In the genomic region with DNA sequence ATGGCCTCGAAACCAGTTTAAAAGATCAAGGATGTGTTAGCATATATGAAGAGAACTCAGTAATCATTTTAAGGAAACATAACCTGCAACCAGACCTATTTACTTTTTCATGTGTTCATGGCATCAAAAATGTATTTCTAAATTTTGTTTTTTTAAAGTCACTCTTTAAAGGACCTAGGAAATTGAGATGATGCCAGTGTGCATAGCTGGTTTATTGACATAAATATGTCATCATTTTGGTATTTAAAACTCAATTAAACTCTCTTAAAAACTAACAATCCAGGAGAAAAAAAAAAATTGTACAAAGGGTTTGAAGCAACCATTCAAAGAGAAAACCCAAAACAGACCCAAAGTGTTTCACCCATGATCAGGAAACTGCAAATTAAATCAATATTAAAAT, we compare ENCODE assay signal across 1 cellular context.
TF ChIP-seq lines count a peak whose summit lies in the region.

No MANE protein-coding gene starts in this region.

TF ChIP-seq in SK-N-SH, 30 proteins besides CTCF, POLR2A, EP300 and RAD21 (continued from another document):
- TF ChIP-seq, protein P1, sequence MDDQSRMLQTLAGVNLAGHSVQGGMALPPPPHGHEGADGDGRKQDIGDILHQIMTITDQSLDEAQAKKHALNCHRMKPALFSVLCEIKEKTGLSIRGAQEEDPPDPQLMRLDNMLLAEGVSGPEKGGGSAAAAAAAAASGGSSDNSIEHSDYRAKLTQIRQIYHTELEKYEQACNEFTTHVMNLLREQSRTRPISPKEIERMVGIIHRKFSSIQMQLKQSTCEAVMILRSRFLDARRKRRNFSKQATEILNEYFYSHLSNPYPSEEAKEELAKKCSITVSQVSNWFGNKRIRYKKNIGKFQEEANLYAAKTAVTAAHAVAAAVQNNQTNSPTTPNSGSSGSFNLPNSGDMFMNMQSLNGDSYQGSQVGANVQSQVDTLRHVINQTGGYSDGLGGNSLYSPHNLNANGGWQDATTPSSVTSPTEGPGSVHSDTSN (IDR thresholded peaks at IDR 0.05) = no peak
- TF ChIP-seq, protein P2, sequence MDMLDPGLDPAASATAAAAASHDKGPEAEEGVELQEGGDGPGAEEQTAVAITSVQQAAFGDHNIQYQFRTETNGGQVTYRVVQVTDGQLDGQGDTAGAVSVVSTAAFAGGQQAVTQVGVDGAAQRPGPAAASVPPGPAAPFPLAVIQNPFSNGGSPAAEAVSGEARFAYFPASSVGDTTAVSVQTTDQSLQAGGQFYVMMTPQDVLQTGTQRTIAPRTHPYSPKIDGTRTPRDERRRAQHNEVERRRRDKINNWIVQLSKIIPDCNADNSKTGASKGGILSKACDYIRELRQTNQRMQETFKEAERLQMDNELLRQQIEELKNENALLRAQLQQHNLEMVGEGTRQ (IDR thresholded peaks at IDR 0.05; ENCODE audit: borderline replicate concordance, low read depth, low read length) = no peak
